ENCODE assay signal across 8 cellular contexts in genomic region chr13:113209880-113210421, GRCh38. TPM values are rescaled to one million over a fixed set of nuclear protein-coding genes. Genes with fewer than 3 reads are reported as not detected.
DNase-seq lines count a peak whose midpoint lies in the region; ATAC-seq and TF ChIP-seq lines count a peak whose summit lies in the region.

No MANE protein-coding gene starts in this region.

- no peak for TF ChIP-seq CTCF in BE2C (IDR thresholded peaks at IDR 0.05; ENCODE audit: low read depth, low read length)
- TF ChIP-seq CTCF in OCI-LY7 (conservative IDR thresholded peaks at IDR 0.05; ENCODE audit: low read length), result no peak
- peak in 1 of 3 experiments; percentile 11 for TF ChIP-seq CTCF in nephron (IDR thresholded peaks at IDR 0.05; ENCODE audit: unreplicated experiment in 3 of 3)

- POLR2A ChIA-PET in OCI-LY7 (lab: Charles Lee), result interaction anchor here (0.5 to 0.6 kb wide), 3 partner anchors 239 to 1111 kb away, joined by 3 read pairs; no protein-coding TSS in a partner anchor

- H3K4me3 Mint-ChIP-seq in activated T-cell treated with anti-CD3 and anti-CD28 coated beads, Interleukin-2, amount 50 U/mL, for 24 hours, result peak overlapping the region; percentile 84
- H3K4me3 Mint-ChIP-seq in nephron, result peak overlapping the region; percentile 79 to 91 (median 88)

- H3K27ac ChIP-seq in OCI-LY7 (ENCODE audit: low read depth, low read length, poor library complexity, severe bottlenecking) (peak overlapping the region; percentile 70), stomach smooth muscle (ENCODE audit: low read length) (peak overlapping the region; percentile 7)

- no TSS peak for BruUV-seq in OCI-LY7 (replicated peaks; lab: Mats Ljungman, UMichigan)

- no peaks in the 10 kb centered on the region for H3K9me2 ChIP-seq in OCI-LY7 (ENCODE audit: insufficient read depth, low read length)

- no peaks in the 10 kb centered on the region for H3K9me3 ChIP-seq in BE2C
- no peaks in the 10 kb centered on the region for H3K9me3 ChIP-seq in OCI-LY7 (ENCODE audit: low read length)
- no peaks in the 10 kb centered on the region for H3K9me3 ChIP-seq in stomach smooth muscle (ENCODE audit: control insufficient read depth in 2 of 2, low read length in 2 of 2)

- H3K27me3 Mint-ChIP-seq in activated T-cell treated with anti-CD3 and anti-CD28 coated beads, Interleukin-2, amount 50 U/mL, for 24 hours, result no peaks in the 10 kb centered on the region
- no peaks in the 10 kb centered on the region for H3K27me3 Mint-ChIP-seq in nephron (ENCODE audit: low read depth)

- peaks cover 55% of the 10 kb centered on the region for H3K36me3 ChIP-seq in BE2C
- H3K36me3 ChIP-seq in OCI-LY7 (ENCODE audit: insufficient read depth, low read length), result peaks cover 36% of the 10 kb centered on the region
- peaks cover 0 to 6% of the 10 kb centered on the region in 2 donors for H3K36me3 ChIP-seq in stomach smooth muscle (ENCODE audit: control insufficient read depth in 2 of 2, insufficient read depth in 2 of 2, low read length in 2 of 2)

- peak; percentile 41 for ATAC-seq in GM19043 (IDR thresholded peaks at IDR 0.05; ENCODE audit: low read depth, unreplicated experiment)
- peak; percentile 32 for ATAC-seq in HG03342 (IDR thresholded peaks at IDR 0.05; ENCODE audit: unreplicated experiment)

- H3K4me2 ChIP-seq in OCI-LY7 (ENCODE audit: low read length), result peak overlapping the region; percentile 86

- peak overlapping the region; percentile 84 for H3K4me3 ChIP-seq in BE2C (ENCODE audit: low read depth, low read length)
- H3K4me3 ChIP-seq in OCI-LY7 (ENCODE audit: low read depth, low read length, poor library complexity, severe bottlenecking), result peak overlapping the region; percentile 94
- peak overlapping the region; percentile 70 to 78 for H3K4me3 ChIP-seq in stomach smooth muscle (ENCODE audit: low read length in 2 of 2)

- H2AFZ ChIP-seq in OCI-LY7 (ENCODE audit: low read length), result peak overlapping the region; percentile 37; the same call in 1 of the 2 replicates

- intact Hi-C loops in OCI-LY7 (cut with micrococcal nuclease; ENCODE audit: unreplicated experiment), result loop anchor here (1.0 to 10.0 kb wide), 3 partner anchors 87 to 375 kb away; partner anchors contain the start of genes LAMP1 and TFDP1

- H3K9ac ChIP-seq in stomach smooth muscle (ENCODE audit: low read length in 2 of 2), result peak overlapping the region; percentile 48 to 67

- H3K4me1 ChIP-seq in BE2C (peaks cover 4% of the 10 kb centered on the region), OCI-LY7 (ENCODE audit: insufficient read depth, low read length, poor library complexity, severe bottlenecking) (peaks cover 22% of the 10 kb centered on the region), stomach smooth muscle (ENCODE audit: control insufficient read depth, insufficient read depth, low read length) (peaks cover 37% of the 10 kb centered on the region)

- H3K4me1 Mint-ChIP-seq in activated T-cell treated with anti-CD3 and anti-CD28 coated beads, Interleukin-2, amount 50 U/mL, for 24 hours (ENCODE audit: low read depth), result peaks cover 29% of the 10 kb centered on the region
- H3K4me1 Mint-ChIP-seq in nephron, result peaks cover 44% of the 10 kb centered on the region

- H4K20me1 ChIP-seq in OCI-LY7 (ENCODE audit: insufficient read depth, low read length), result peaks cover 4% of the 10 kb centered on the region; the same call in 1 of the 2 replicates

- H3K79me2 ChIP-seq in OCI-LY7 (ENCODE audit: insufficient read depth, low read depth, low read length), result peaks cover 84% of the 10 kb centered on the region

- H3K36me3 Mint-ChIP-seq in activated T-cell treated with anti-CD3 and anti-CD28 coated beads, Interleukin-2, amount 50 U/mL, for 24 hours (ENCODE audit: low read depth), result peaks cover 69% of the 10 kb centered on the region
- peaks cover 23% of the 10 kb centered on the region for H3K36me3 Mint-ChIP-seq in nephron (ENCODE audit: low read depth)

- H3K27ac Mint-ChIP-seq in activated T-cell treated with anti-CD3 and anti-CD28 coated beads, Interleukin-2, amount 50 U/mL, for 24 hours, result peak overlapping the region; percentile 91
- H3K27ac Mint-ChIP-seq in nephron, result peak overlapping the region; percentile 45 to 93 (median 81)

- DNase-seq in BE2C (peak; percentile 62), OCI-LY7 (ENCODE audit: low spot score) (peak; percentile 65), fibroblast of gingiva (ENCODE audit: low read depth) (peak; percentile 45)
- DNase-seq in activated T-cell treated with anti-CD3 and anti-CD28 coated beads, Interleukin-2, amount 50 U/mL, for 24 hours, result peak; percentile 84

- H3K9me3 Mint-ChIP-seq in activated T-cell treated with anti-CD3 and anti-CD28 coated beads, Interleukin-2, amount 50 U/mL, for 24 hours, result no peaks in the 10 kb centered on the region
- no peaks in the 10 kb centered on the region for H3K9me3 Mint-ChIP-seq in nephron

- CTCF ChIA-PET in OCI-LY7 (lab: Charles Lee; ENCODE audit: unreplicated experiment), result no interaction called here

- H3K27me3 ChIP-seq in BE2C, result no peaks in the 10 kb centered on the region
- no peaks in the 10 kb centered on the region for H3K27me3 ChIP-seq in stomach smooth muscle (ENCODE audit: control insufficient read depth in 1 of 2, insufficient read depth in 2 of 2, low read length in 2 of 2)

RNA-seq across cellular contexts. Expression of gene CUL4A, which starts 0.5 kb away (rescaled TPM):
- 82.5 TPM for polyA plus RNA-seq in BE2C (2012; ENCODE audit: insufficient read depth, insufficient read length, low read depth)
- 44.8 and 49.8 TPM in 2 replicates for total RNA-seq in OCI-LY7 (2014; rRNA removed; shearing (Covaris generic))
- total RNA-seq in OCI-LY7 (2022), result 46.6 and 47.1 TPM in 2 replicates

RNA-seq across cellular contexts. Expression of gene PCID2, which starts 1.5 kb away (rescaled TPM):
- 49.4 TPM for polyA plus RNA-seq in BE2C (2012; ENCODE audit: insufficient read depth, insufficient read length, low read depth)
- 38.3 and 41.9 TPM in 2 replicates for total RNA-seq in OCI-LY7 (2014; rRNA removed; shearing (Covaris generic))
- total RNA-seq in OCI-LY7 (2022), result 27.9 and 30.2 TPM in 2 replicates

RNA-seq across cellular contexts. Expression of gene PROZ, which starts 51.5 kb away (rescaled TPM):
- 0.97 TPM for polyA plus RNA-seq in BE2C (2012; ENCODE audit: insufficient read depth, insufficient read length, low read depth)
- total RNA-seq in OCI-LY7 (2014; rRNA removed; shearing (Covaris generic)), result not detected in 2 replicates
- not detected in 2 replicates for total RNA-seq in OCI-LY7 (2022)

Comparison
In these comparisons a context has a peak if more than half of its experiments do, and no peak if none do; other contexts are left out.
1. Peak in every context shown above with its lines: DNase-seq, ATAC-seq, H3K4me3 ChIP-seq and H3K27ac ChIP-seq.